In the genomic region with DNA sequence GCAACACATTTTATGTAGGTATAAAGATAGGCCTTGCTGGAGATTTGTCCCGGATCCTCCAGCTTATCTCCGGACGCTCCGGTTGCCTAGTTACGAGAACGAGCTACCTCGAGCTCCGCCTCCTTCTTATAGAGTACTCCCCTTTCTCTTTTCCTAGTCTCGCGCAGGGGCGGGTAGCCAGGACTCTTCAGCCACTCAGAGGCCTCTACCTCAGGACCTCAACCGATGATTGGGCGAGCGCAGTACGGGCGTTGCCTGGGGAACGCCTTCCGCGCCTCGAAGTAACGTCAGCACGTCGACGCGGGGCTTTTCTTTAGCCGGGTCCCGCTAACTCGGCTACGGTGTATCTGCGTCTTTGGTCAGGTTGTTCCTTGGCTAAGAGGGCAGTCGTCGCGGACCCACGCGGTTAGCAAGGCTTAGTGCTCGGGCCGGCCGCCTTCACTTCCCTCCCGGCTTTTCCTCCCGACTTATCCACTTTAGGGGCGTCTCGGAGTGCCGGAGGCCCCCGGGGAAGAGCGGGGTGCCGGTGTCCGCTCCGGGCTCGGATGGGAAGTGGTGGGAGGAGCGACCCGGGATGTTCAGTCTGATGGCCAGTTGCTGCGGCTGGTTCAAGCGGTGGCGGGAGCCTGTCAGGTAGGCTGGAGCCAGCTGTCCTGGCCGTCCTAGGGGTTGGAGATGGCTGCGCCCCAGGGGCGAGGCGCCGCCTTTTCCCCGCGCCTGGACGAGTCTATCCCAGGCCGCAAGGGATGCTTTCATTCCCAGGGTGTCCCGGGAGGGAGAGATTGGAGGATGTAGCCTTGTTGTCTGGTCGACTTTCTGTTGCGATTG, we compare ENCODE assay signal across 1 cellular context.
A peak's percentile ranks its signal among the peaks of the same experiment; 100 is the strongest.
TF ChIP-seq lines count a peak whose summit lies in the region.

Gene ARL13B (plus strand): TSS at position 306 of the 828 bp plus-strand sequence. CDS start 269 bp downstream, at position 575.

TF ChIP-seq in A549, 52 proteins besides CTCF, POLR2A, EP300 and RAD21 (continued from another document):
- TF ChIP-seq NFE2L2 (conservative IDR thresholded peaks at IDR 0.05; ENCODE audit: low read length) = no peak
- TF ChIP-seq ELK1 (IDR thresholded peaks at IDR 0.05; ENCODE audit: low read depth, low read length) = no peak
- TF ChIP-seq, protein P1, sequence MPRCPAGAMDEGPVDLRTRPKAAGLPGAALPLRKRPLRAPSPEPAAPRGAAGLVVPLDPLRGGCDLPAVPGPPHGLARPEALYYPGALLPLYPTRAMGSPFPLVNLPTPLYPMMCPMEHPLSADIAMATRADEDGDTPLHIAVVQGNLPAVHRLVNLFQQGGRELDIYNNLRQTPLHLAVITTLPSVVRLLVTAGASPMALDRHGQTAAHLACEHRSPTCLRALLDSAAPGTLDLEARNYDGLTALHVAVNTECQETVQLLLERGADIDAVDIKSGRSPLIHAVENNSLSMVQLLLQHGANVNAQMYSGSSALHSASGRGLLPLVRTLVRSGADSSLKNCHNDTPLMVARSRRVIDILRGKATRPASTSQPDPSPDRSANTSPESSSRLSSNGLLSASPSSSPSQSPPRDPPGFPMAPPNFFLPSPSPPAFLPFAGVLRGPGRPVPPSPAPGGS (IDR thresholded peaks at IDR 0.05) = peak; percentile 80; the same call in 2 of the 3 replicates
- TF ChIP-seq ZNF302 (CRISPR knock-in tag; IDR thresholded peaks at IDR 0.05) = no peak
- no peak for TF ChIP-seq FOSL2 (IDR thresholded peaks at IDR 0.05)
- no peak for TF ChIP-seq FOSL2 (CRISPR knock-in tag; IDR thresholded peaks at IDR 0.05)
- TF ChIP-seq SREBF2 (IDR thresholded peaks at IDR 0.05) = no peak
- no peak for TF ChIP-seq RNF2 (IDR thresholded peaks at IDR 0.05; ENCODE audit: borderline replicate concordance, low read depth)
- TF ChIP-seq TP53 (CRISPR knock-in tag; IDR thresholded peaks at IDR 0.05) = no peak
- no peak for TF ChIP-seq HOXA7 (CRISPR knock-in tag; IDR thresholded peaks at IDR 0.05)
- no peak for TF ChIP-seq HES2 (IDR thresholded peaks at IDR 0.05)
- peak; percentile 35 to 79; a peak in 3 of 5 replicates for TF ChIP-seq JUN (IDR thresholded peaks at IDR 0.05)
- TF ChIP-seq, protein P2, sequence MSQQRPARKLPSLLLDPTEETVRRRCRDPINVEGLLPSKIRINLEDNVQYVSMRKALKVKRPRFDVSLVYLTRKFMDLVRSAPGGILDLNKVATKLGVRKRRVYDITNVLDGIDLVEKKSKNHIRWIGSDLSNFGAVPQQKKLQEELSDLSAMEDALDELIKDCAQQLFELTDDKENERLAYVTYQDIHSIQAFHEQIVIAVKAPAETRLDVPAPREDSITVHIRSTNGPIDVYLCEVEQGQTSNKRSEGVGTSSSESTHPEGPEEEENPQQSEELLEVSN (IDR thresholded peaks at IDR 0.05; ENCODE audit: borderline replicate concordance, low read depth) = peak; percentile 37; the same call in 1 of the 2 replicates
- TF ChIP-seq SMC3 (IDR thresholded peaks at IDR 0.05) = no peak
- peak; percentile 74; the same call in 1 of the 2 replicates for TF ChIP-seq RFX5 (IDR thresholded peaks at IDR 0.05)
